Comparison of ENCODE assay signal across 19 cellular contexts in the genomic region with DNA sequence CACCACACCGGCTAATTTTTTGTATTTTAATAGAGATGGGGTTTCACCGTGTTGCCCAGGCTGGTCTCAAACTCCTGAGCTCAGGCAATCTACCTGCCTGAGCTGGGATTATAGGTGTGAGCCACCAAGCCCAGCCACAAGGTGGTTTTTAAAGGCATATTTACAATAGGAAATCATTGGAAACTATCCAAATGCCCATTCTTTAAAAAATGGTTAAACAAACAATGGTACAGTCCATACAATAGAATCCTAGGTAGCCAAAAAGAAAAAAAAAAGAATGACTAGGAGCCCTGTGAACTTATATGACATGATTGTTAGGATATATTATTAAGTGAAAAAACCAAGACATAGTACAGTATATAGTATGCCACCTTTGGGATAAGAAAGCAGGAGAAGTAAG. TPM values are rescaled to one million over a fixed set of nuclear protein-coding genes. Genes with fewer than 3 reads are reported as not detected.
DNase-seq lines count a peak whose midpoint lies in the region; ATAC-seq and TF ChIP-seq lines count a peak whose summit lies in the region.
"Had no signal": no experiment of that assay in that cellular context is flagged by ENCODE, and none has a peak within 500 bp of the region (broad histone marks: within the 10 kb centered on the region; RNA-seq: fewer than 3 reads in every experiment).

No MANE protein-coding gene starts in this region.

- 100% methylated on average over 2 of the region's 2 CpGs for WGBS in right lobe of liver (ENCODE audit: insufficient coverage, low coverage, low lambda C conversion rate, missing lambda C conversion rate)

- no peaks in the 10 kb centered on the region for H3K9me3 ChIP-seq in right lobe of liver
- H3K9me3 ChIP-seq: adrenal gland had no signal

- TF ChIP-seq CTCF in right lobe of liver (IDR thresholded peaks at IDR 0.05) = no peak

- intact Hi-C loops in right lobe of liver (cut with DNase I) = no loop called here

- DNase-seq in NCI-H2196 (lab: John Stamatoyannopoulos, UW; ENCODE audit: unreplicated experiment) (peak; percentile 7), NCI-H2196 treated with DMSO at 0.1 percent for 48 hours (lab: John Stamatoyannopoulos, UW; ENCODE audit: unreplicated experiment) (no peak), NCI-H146 treated with DMSO at 0.1 percent for 48 hours (lab: John Stamatoyannopoulos, UW; ENCODE audit: unreplicated experiment) (peak; percentile 75), dermis microvascular lymphatic vessel endothelial cell (ENCODE audit: low read depth in 2 of 2) (peak; percentile 56 to 81), cerebellum (ENCODE audit: low spot score) (no peak), right lobe of liver (no peak)
- DNase-seq: activated CD4-positive, alpha-beta T cell treated with anti-CD3 and anti-CD28 coated beads, Interleukin-2, amount 10 ng/mL, durations not matched to agents 7 days and 5 days; activated T-cell treated with anti-CD3 and anti-CD28 coated beads, Interleukin-2, amount 50 U/mL, for 48 hours; caudate nucleus; HCEC 1CT; mesenchymal stem cell; NCI-H226; OCI-M1; stimulated activated CD4-positive, alpha-beta T cell treated with anti-CD3 and anti-CD28 coated beads, Interleukin-4, amount 100 ng/mL, for 1 hour; stimulated activated CD8-positive, alpha-beta memory T cell treated with anti-CD3 and anti-CD28 coated beads, Interleukin-4, amount 100 ng/mL, for 48 hours had no signal

- H3K27me3 ChIP-seq in rectal smooth muscle tissue (ENCODE audit: control insufficient read depth, insufficient read depth, low read length) (no peaks in the 10 kb centered on the region), right lobe of liver (no peaks in the 10 kb centered on the region)
- H3K27me3 ChIP-seq: adrenal gland had no signal

- H3K4me1 ChIP-seq in rectal smooth muscle tissue (ENCODE audit: control insufficient read depth, insufficient read depth, low read length) = peaks cover 40% of the 10 kb centered on the region
- peaks cover 0 to 28% (median 6%) of the 10 kb centered on the region in 4 donors for H3K4me1 ChIP-seq in right lobe of liver

- no peak overlapping the region for H3K9ac ChIP-seq in rectal smooth muscle tissue (ENCODE audit: low read length)

- TF ChIP-seq POLR2A in right lobe of liver (IDR thresholded peaks at IDR 0.05) = no peak

- ATAC-seq in right lobe of liver (no peak), GM19395 (IDR thresholded peaks at IDR 0.05; ENCODE audit: unreplicated experiment) (no peak)
- ATAC-seq: SK-N-SH treated with all-trans-retinoic acid at 6 μM for 48 hours had no signal

- H3K36me3 ChIP-seq in rectal smooth muscle tissue (ENCODE audit: control insufficient read depth, insufficient read depth, low read length) (peaks cover 8% of the 10 kb centered on the region), right lobe of liver (no peaks in the 10 kb centered on the region)
- H3K36me3 ChIP-seq: adrenal gland had no signal

- H3K4me3 ChIP-seq in rectal smooth muscle tissue (ENCODE audit: low read length) (no peak overlapping the region), right lobe of liver (no peak overlapping the region)
- H3K4me3 ChIP-seq: adrenal gland had no signal

- H3K27ac ChIP-seq in rectal smooth muscle tissue (ENCODE audit: low read depth, low read length) (peak overlapping the region; percentile 84), right lobe of liver (no peak overlapping the region)

RNA-seq across cellular contexts. Expression of a gene that starts 5.3 kb away (rescaled TPM):
- total RNA-seq in dermis microvascular lymphatic vessel endothelial cell = 52.0 and 54.2 TPM in 2 replicates
- total RNA-seq in cerebellum = 53.0 TPM
- total RNA-seq in right lobe of liver = 10 to 100 TPM in 4 of 6 experiments, 1 to 10 TPM in 2; 8.7 to 59.3 (median 23.3) TPM

Comparison
In these comparisons a context has a peak if more than half of its experiments do, and no peak if none do; other contexts are left out.
1. DNase-seq: peak in NCI-H2196 (single experiment), NCI-H146 treated with DMSO at 0.1 percent for 48 hours (single experiment) and dermis microvascular lymphatic vessel endothelial cell (2 of 2); none in NCI-H2196 treated with DMSO at 0.1 percent for 48 hours (single experiment), cerebellum (single experiment) and right lobe of liver (0 of 3).